Comparison of ENCODE assay signal across 8 cellular contexts in genomic region chr10:130108934-130109604, GRCh38. TPM values are rescaled to one million over a fixed set of nuclear protein-coding genes. Genes with fewer than 3 reads are reported as not detected.
DNase-seq lines count a peak whose midpoint lies in the region; ATAC-seq and TF ChIP-seq lines count a peak whose summit lies in the region.

No MANE protein-coding gene starts in this region.

- POLR2A ChIA-PET in SK-N-SH (lab: Yijun Ruan, JAX): interaction anchor here (2.7 kb wide), 1 partner anchor 19 kb away, joined by 9 read pairs; no protein-coding TSS in a partner anchor

- H3K4me1 Mint-ChIP-seq in T-helper 2 cell treated with Interferon-gamma antibody and Interleukin-4, amounts not matched to agents 5 μg/mL and 100 μg/mL, for 36 hours (ENCODE audit: low read depth): peaks cover 45% of the 10 kb centered on the region
- peaks cover 29 to 51% of the 10 kb centered on the region in 2 donors for H3K4me1 Mint-ChIP-seq in stimulated activated naive B cell treated with anti-CD40 and anti-IgM and Interleukin-4, amounts not matched to agents 10 μg/mL and 1 μg/mL and 100 μg/mL, for 72 hours

- no peaks in the 10 kb centered on the region for H4K20me1 ChIP-seq in SK-N-SH (ENCODE audit: insufficient read depth)

- no peaks in the 10 kb centered on the region for H3K9me3 ChIP-seq in SK-N-SH

- H3F3A ChIP-seq in SK-N-SH (replicated peaks; ENCODE audit: insufficient read depth): peaks cover 7% of the 10 kb centered on the region

- no peaks in the 10 kb centered on the region for H3K9me3 Mint-ChIP-seq in T-helper 2 cell treated with Interferon-gamma antibody and Interleukin-4, amounts not matched to agents 5 μg/mL and 100 μg/mL, for 36 hours
- peaks cover 0 to 2% of the 10 kb centered on the region in 2 donors for H3K9me3 Mint-ChIP-seq in stimulated activated naive B cell treated with anti-CD40 and anti-IgM and Interleukin-4, amounts not matched to agents 10 μg/mL and 1 μg/mL and 100 μg/mL, for 72 hours

- WGBS in SK-N-SH (ENCODE audit: low lambda C conversion rate): 58% methylated on average over 6 of the region's 6 CpGs

- H3K4me3 ChIP-seq in SK-N-SH (ENCODE audit: low read depth in 2 of 2, low read length in 1 of 2) (peak overlapping the region; percentile 76 to 95; a peak in 3 of 4 replicates), fibroblast of pulmonary artery (replicated peaks; ENCODE audit: low read depth, low read length) (peak overlapping the region; percentile 97)

- TF ChIP-seq EP300 in SK-N-SH (IDR thresholded peaks at IDR 0.05; ENCODE audit: borderline replicate concordance in 1 of 2, low read depth in 1 of 2, low read length in 1 of 2): no peak

- TF ChIP-seq CTCF in SK-N-SH (IDR thresholded peaks at IDR 0.05): no peak
- no peak for TF ChIP-seq CTCF in fibroblast of pulmonary artery (IDR thresholded peaks at IDR 0.05; ENCODE audit: low read length, missing control alignments)

- no peaks in the 10 kb centered on the region for H3K27me3 ChIP-seq in SK-N-SH (ENCODE audit: insufficient read depth)

- H3K4me2 ChIP-seq in SK-N-SH: peak overlapping the region; percentile 96

- H3K27me3 Mint-ChIP-seq in T-helper 2 cell treated with Interferon-gamma antibody and Interleukin-4, amounts not matched to agents 5 μg/mL and 100 μg/mL, for 36 hours (ENCODE audit: low read depth): no peaks in the 10 kb centered on the region
- H3K27me3 Mint-ChIP-seq in stimulated activated naive B cell treated with anti-CD40 and anti-IgM and Interleukin-4, amounts not matched to agents 10 μg/mL and 1 μg/mL and 100 μg/mL, for 72 hours: no peaks in the 10 kb centered on the region

- DNase-seq in SK-N-SH (no peak), fibroblast of pulmonary artery (ENCODE audit: low read depth) (no peak), NCI-H1694 treated with DMSO at 0.1 percent for 48 hours (lab: John Stamatoyannopoulos, UW) (no peak), AG08395 (ENCODE audit: low spot score) (no peak), NK-92 (lab: John Stamatoyannopoulos, UW; ENCODE audit: unreplicated experiment) (no peak)
- peak; percentile 19 for DNase-seq in T-helper 2 cell treated with Interferon-gamma antibody and Interleukin-4, amounts not matched to agents 5 μg/mL and 100 μg/mL, for 36 hours (ENCODE audit: low spot score)
- no peak for DNase-seq in stimulated activated naive B cell treated with anti-CD40 and anti-IgM and Interleukin-4, amounts not matched to agents 10 μg/mL and 1 μg/mL and 100 μg/mL, for 72 hours

- CTCF ChIA-PET in SK-N-SH (lab: Yijun Ruan, JAX): interaction anchor here (0.6 to 3.7 kb wide), 19 partner anchors 8 to 1078 kb away, joined by 3 to 38 read pairs (median 4); partner anchors contain the start of gene GLRX3

- ATAC-seq in SK-N-SH treated with all-trans-retinoic acid at 6 μM for 48 hours: no peak
- ATAC-seq in stimulated activated naive B cell treated with anti-CD40 and anti-IgM and Interleukin-4, amounts not matched to agents 10 μg/mL and 1 μg/mL and 100 μg/mL, for 72 hours (replicated peaks): no peak

- peaks cover 13% of the 10 kb centered on the region for H3K79me2 ChIP-seq in SK-N-SH (ENCODE audit: insufficient read depth)

- H3K27ac Mint-ChIP-seq in T-helper 2 cell treated with Interferon-gamma antibody and Interleukin-4, amounts not matched to agents 5 μg/mL and 100 μg/mL, for 36 hours: peak overlapping the region; percentile 86
- H3K27ac Mint-ChIP-seq in stimulated activated naive B cell treated with anti-CD40 and anti-IgM and Interleukin-4, amounts not matched to agents 10 μg/mL and 1 μg/mL and 100 μg/mL, for 72 hours: peak overlapping the region; percentile 75

- no peak overlapping the region for H3K27ac ChIP-seq in SK-N-SH (ENCODE audit: low read depth in 2 of 2, low read length in 1 of 2)

- no peaks in the 10 kb centered on the region for H3K36me3 ChIP-seq in SK-N-SH (replicated peaks in 1 of 2; ENCODE audit: control insufficient read depth in 1 of 2, insufficient read depth in 2 of 2, low read length in 1 of 2)

- no peak for TF ChIP-seq RAD21 in SK-N-SH (IDR thresholded peaks at IDR 0.05; ENCODE audit: low read length)

- H3K9me2 ChIP-seq in SK-N-SH: no peaks in the 10 kb centered on the region

- no peak overlapping the region; the same call in 1 of the 2 replicates for H3K9ac ChIP-seq in SK-N-SH

- peaks cover 17% of the 10 kb centered on the region for H3K36me3 Mint-ChIP-seq in T-helper 2 cell treated with Interferon-gamma antibody and Interleukin-4, amounts not matched to agents 5 μg/mL and 100 μg/mL, for 36 hours (ENCODE audit: low read depth)
- peaks cover 10 to 24% of the 10 kb centered on the region in 2 donors for H3K36me3 Mint-ChIP-seq in stimulated activated naive B cell treated with anti-CD40 and anti-IgM and Interleukin-4, amounts not matched to agents 10 μg/mL and 1 μg/mL and 100 μg/mL, for 72 hours

- H3K4me1 ChIP-seq in SK-N-SH (ENCODE audit: control insufficient read depth in 1 of 2, insufficient read depth in 2 of 2, low read depth in 1 of 2, low read length in 1 of 2): peaks cover 3 to 12% of the 10 kb centered on the region in 2 experiments; a peak in 1 of 4 replicates

- peak overlapping the region; percentile 74 for H3K4me3 Mint-ChIP-seq in T-helper 2 cell treated with Interferon-gamma antibody and Interleukin-4, amounts not matched to agents 5 μg/mL and 100 μg/mL, for 36 hours
- H3K4me3 Mint-ChIP-seq in stimulated activated naive B cell treated with anti-CD40 and anti-IgM and Interleukin-4, amounts not matched to agents 10 μg/mL and 1 μg/mL and 100 μg/mL, for 72 hours: peak overlapping the region; percentile 96 to 98

- no peak overlapping the region for H2AFZ ChIP-seq in SK-N-SH (ENCODE audit: low read depth)

TF ChIP-seq in SK-N-SH, 30 proteins besides CTCF, POLR2A, EP300 and RAD21 (continues in another document):
- no peak for TF ChIP-seq GABPA (IDR thresholded peaks at IDR 0.05; ENCODE audit: low read depth)
- TF ChIP-seq RFX5 (IDR thresholded peaks at IDR 0.05; ENCODE audit: low read length): no peak
- no peak for TF ChIP-seq NFIC (IDR thresholded peaks at IDR 0.05; ENCODE audit: borderline replicate concordance)
- TF ChIP-seq SIN3A (IDR thresholded peaks at IDR 0.05; ENCODE audit: borderline replicate concordance, low read depth, low read length): no peak
- no peak for TF ChIP-seq POLR2AphosphoS5 (IDR thresholded peaks at IDR 0.05; ENCODE audit: low read depth, low read length)
- no peak for TF ChIP-seq FOSL2 (IDR thresholded peaks at IDR 0.05; ENCODE audit: borderline replicate concordance, low read depth)
- no peak for TF ChIP-seq EZH2phosphoT487 (IDR thresholded peaks at IDR 0.05; ENCODE audit: borderline replicate concordance, low read depth)
- TF ChIP-seq SMC3 (IDR thresholded peaks at IDR 0.05; ENCODE audit: low read depth, low read length): no peak
- TF ChIP-seq ZBTB33 (IDR thresholded peaks at IDR 0.05; ENCODE audit: borderline replicate concordance, low read depth): no peak
- no peak for TF ChIP-seq NRF1 (IDR thresholded peaks at IDR 0.05; ENCODE audit: low read depth, low read length)

TF ChIP-seq in SK-N-SH treated with all-trans-retinoic acid at 6 μM for 48 hours, 23 proteins besides CTCF, POLR2A, EP300 and RAD21 (continues in another document):
- TF ChIP-seq TSHZ2 (CRISPR knock-in tag; IDR thresholded peaks at IDR 0.05) (no peak), ZNF70 (CRISPR knock-in tag; IDR thresholded peaks at IDR 0.05) (no peak), ZC3H10 (CRISPR knock-in tag; IDR thresholded peaks at IDR 0.05) (no peak), CREB5 (CRISPR knock-in tag; IDR thresholded peaks at IDR 0.05; ENCODE audit: low read depth) (no peak)

RNA-seq across cellular contexts. Expression of gene C10orf143, which starts 1.6 kb away (rescaled TPM):
- polyA plus RNA-seq in SK-N-SH (2012; rRNA removed): 1.4 and 2.2 TPM in 2 replicates
- 2.0 and 2.4 TPM in 2 replicates for polyA plus RNA-seq in SK-N-SH (2012; cell fraction: cytosol; rRNA removed)
- 2.4 and 3.1 TPM in 2 replicates for polyA plus RNA-seq in SK-N-SH (2012; cell fraction: nucleus; rRNA removed)

RNA-seq across cellular contexts. Expression of gene GLRX3, which starts 27.1 kb away (rescaled TPM):
- polyA plus RNA-seq in SK-N-SH (2012; rRNA removed): 88.1 and 93.8 TPM in 2 replicates
- 91.5 and 117 TPM in 2 replicates for polyA plus RNA-seq in SK-N-SH (2012; cell fraction: cytosol; rRNA removed)
- 63.8 and 91.4 TPM in 2 replicates for polyA plus RNA-seq in SK-N-SH (2012; cell fraction: nucleus; rRNA removed)
